20 cellular contexts compared by ENCODE assay signal in the genomic region with DNA sequence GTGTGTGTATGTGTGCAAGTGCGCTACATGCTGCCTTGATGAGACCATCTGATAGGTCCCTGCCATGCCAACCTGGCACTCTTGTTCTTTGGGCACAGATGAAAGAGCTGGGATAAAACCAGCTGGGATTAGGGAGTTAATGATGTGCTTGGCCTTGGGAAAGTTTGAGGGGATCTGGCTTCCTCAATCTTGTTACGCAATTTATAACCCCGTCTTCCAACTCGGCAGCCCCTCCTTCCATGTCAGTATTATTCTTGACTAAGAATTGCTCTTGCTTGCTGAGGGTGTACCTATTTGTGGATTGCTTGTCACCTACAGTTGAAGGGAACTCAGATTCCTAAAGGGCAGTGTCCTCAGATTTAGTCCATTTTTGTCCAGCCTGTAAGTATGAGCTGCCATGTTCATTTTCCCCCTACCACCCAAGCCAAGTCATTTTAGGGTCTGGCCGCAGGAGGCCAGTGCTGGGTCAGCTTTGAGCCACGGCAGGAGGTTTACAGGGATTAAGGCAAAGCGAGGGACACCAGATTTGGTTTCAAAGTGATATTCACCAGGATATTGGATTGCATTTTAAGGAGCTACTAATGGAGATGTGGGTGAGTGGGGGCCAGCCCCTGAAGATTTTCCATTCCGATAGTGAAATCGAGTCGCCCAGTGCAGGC. TPM values are rescaled to one million over a fixed set of nuclear protein-coding genes. Genes with fewer than 3 reads are reported as not detected.
"Had no signal": no experiment of that assay in that cellular context is flagged by ENCODE, and none has a peak within 500 bp of the region (broad histone marks: within the 10 kb centered on the region; RNA-seq: fewer than 3 reads in every experiment).

No MANE protein-coding gene starts in this region.

- ATAC-seq: activated CD8-positive, alpha-beta T cell treated with anti-CD3 and anti-CD28 coated beads, Interleukin-2, amount 10 ng/mL, durations not matched to agents 7 days and 5 days; activated T-helper 17 cell treated with anti-CD3 and anti-CD28 coated beads, Interleukin-2, amount 50 U/mL, for 72 hours; gastrocnemius medialis; right cardiac atrium; stimulated activated naive CD8-positive, alpha-beta T cell treated with anti-CD3 and anti-CD28 coated beads, Interleukin-15, amount 100 ng/mL, for 72 hours had no signal

- H3K4me3 Mint-ChIP-seq: activated CD4-positive, alpha-beta T cell treated with anti-CD3 and anti-CD28 coated beads, Interleukin-2, amount 10 ng/mL, durations not matched to agents 7 days and 5 days; activated CD8-positive, alpha-beta T cell treated with anti-CD3 and anti-CD28 coated beads, Interleukin-2, amount 10 ng/mL, durations not matched to agents 7 days and 5 days; activated naive CD8-positive, alpha-beta T cell; activated T-helper 17 cell treated with anti-CD3 and anti-CD28 coated beads, Interleukin-2, amount 50 U/mL, for 72 hours; central memory CD8-positive, alpha-beta T cell; memory B cell; nephron; stimulated activated naive CD8-positive, alpha-beta T cell treated with anti-CD3 and anti-CD28 coated beads, Interleukin-15, amount 100 ng/mL, for 72 hours had no signal

- H3K9me3 Mint-ChIP-seq: activated CD4-positive, alpha-beta T cell treated with anti-CD3 and anti-CD28 coated beads, Interleukin-2, amount 10 ng/mL, durations not matched to agents 7 days and 5 days; activated T-helper 17 cell treated with anti-CD3 and anti-CD28 coated beads, Interleukin-2, amount 50 U/mL, for 72 hours; central memory CD8-positive, alpha-beta T cell; memory B cell; nephron; stimulated activated naive CD8-positive, alpha-beta T cell treated with anti-CD3 and anti-CD28 coated beads, Interleukin-15, amount 100 ng/mL, for 72 hours had no signal

- DNase-seq: activated CD4-positive, alpha-beta T cell treated with anti-CD3 and anti-CD28 coated beads, Interleukin-2, amount 10 ng/mL, durations not matched to agents 7 days and 5 days; activated CD4-positive, CD25-positive, alpha-beta regulatory T cell treated with anti-CD3 and anti-CD28 coated beads, Interleukin-2, amount 50 U/mL, for 72 hours; activated CD8-positive, alpha-beta T cell treated with anti-CD3 and anti-CD28 coated beads, Interleukin-2, amount 10 ng/mL, durations not matched to agents 7 days and 5 days; activated naive CD4-positive, alpha-beta T cell; gastrocnemius medialis; hippocampal formation; pancreas; right cardiac atrium; stimulated activated CD4-positive, alpha-beta T cell treated with anti-CD3 and anti-CD28 coated beads, Interleukin-1b, Interleukin-23, amount 100 ng/mL, for 48 hours; stimulated activated naive CD8-positive, alpha-beta T cell treated with anti-CD3 and anti-CD28 coated beads, Interleukin-15, amount 100 ng/mL, for 72 hours; tibial artery had no signal

- H3K4me3 ChIP-seq: adrenal gland, breast epithelium, esophagus muscularis mucosa, gastrocnemius medialis, pancreas, skin epidermis, tibial artery had no signal

- H3K36me3 ChIP-seq: adrenal gland, breast epithelium, esophagus muscularis mucosa, gastrocnemius medialis, pancreas, tibial artery had no signal

- H3K4me1 ChIP-seq: adrenal gland, breast epithelium, esophagus muscularis mucosa, gastrocnemius medialis, pancreas, tibial artery had no signal

- H3K9me3 ChIP-seq: adrenal gland, breast epithelium, esophagus muscularis mucosa, gastrocnemius medialis, pancreas, tibial artery had no signal

- H3K4me1 Mint-ChIP-seq: activated T-helper 17 cell treated with anti-CD3 and anti-CD28 coated beads, Interleukin-2, amount 50 U/mL, for 72 hours; nephron; stimulated activated naive CD8-positive, alpha-beta T cell treated with anti-CD3 and anti-CD28 coated beads, Interleukin-15, amount 100 ng/mL, for 72 hours had no signal

- H3K36me3 Mint-ChIP-seq: activated naive CD8-positive, alpha-beta T cell had no signal

- H3K27ac Mint-ChIP-seq: activated CD4-positive, alpha-beta T cell treated with anti-CD3 and anti-CD28 coated beads, Interleukin-2, amount 10 ng/mL, durations not matched to agents 7 days and 5 days; activated CD8-positive, alpha-beta T cell treated with anti-CD3 and anti-CD28 coated beads, Interleukin-2, amount 10 ng/mL, durations not matched to agents 7 days and 5 days; activated naive CD8-positive, alpha-beta T cell; activated T-helper 17 cell treated with anti-CD3 and anti-CD28 coated beads, Interleukin-2, amount 50 U/mL, for 72 hours; memory B cell; nephron; stimulated activated naive CD8-positive, alpha-beta T cell treated with anti-CD3 and anti-CD28 coated beads, Interleukin-15, amount 100 ng/mL, for 72 hours had no signal

RNA-seq across cellular contexts. Expression of a gene that starts 34.1 kb away (rescaled TPM):
- total RNA-seq: activated CD4-positive, alpha-beta T cell treated with anti-CD3 and anti-CD28 coated beads, Interleukin-2, amount 10 ng/mL, durations not matched to agents 7 days and 5 days had no signal
